28 cellular contexts compared by ENCODE assay signal in the genomic region with DNA sequence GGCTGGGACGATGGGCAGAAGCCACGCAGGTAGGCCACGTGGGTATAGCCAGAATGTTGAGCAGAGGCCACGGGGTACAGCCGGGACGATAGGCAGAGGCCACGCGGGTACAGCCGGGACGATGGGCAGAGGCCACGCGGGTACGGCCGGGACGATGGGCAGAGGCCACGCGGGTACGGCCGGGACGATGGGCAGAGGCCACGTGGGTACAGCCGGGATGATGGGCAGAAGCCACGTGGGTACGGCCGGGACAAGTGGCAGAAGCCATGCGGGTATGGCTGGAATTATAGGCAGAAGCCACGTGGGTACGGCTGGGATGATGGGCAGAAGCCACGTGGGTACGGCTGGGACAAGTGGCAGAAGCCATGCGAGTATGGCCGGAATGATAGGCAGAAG.
"Had no signal": no experiment of that assay in that cellular context is flagged by ENCODE, and none has a peak within 500 bp of the region (broad histone marks: within the 10 kb centered on the region; RNA-seq: fewer than 3 reads in every experiment).

No MANE protein-coding gene starts in this region.

- H3K9ac ChIP-seq: KMS-11, SK-N-SH had no signal

- DNase-seq: activated CD4-positive, alpha-beta T cell treated with anti-CD3 and anti-CD28 coated beads, Interleukin-2, amount 10 ng/mL, durations not matched to agents 24 days and 14 days; activated CD4-positive, alpha-beta T cell treated with anti-CD3 and anti-CD28 coated beads, Interleukin-2, amount 50 U/mL, for 4 hours; activated CD8-positive, alpha-beta T cell treated with anti-CD3 and anti-CD28 coated beads for 36 hours; activated gamma-delta T cell; activated naive CD4-positive, alpha-beta T cell treated with Interleukin-2 at 50 U/mL for 16 hours; activated naive CD8-positive, alpha-beta T cell treated with anti-CD3 and anti-CD28 coated beads, Interleukin-2, amount 10 ng/mL, durations not matched to agents 7 days and 5 days; activated T-cell treated with anti-CD3 and anti-CD28 coated beads, Interleukin-2, amount 50 U/mL, for 1 hour; body of pancreas; central memory CD4-positive, alpha-beta T cell; MM.1S; MV-4-11; NCI-H1694 treated with DMSO at 0.1 percent for 48 hours; NCI-H2171; NCI-H510A; NCI-H526; NCI-H748 treated with DMSO at 0.1 percent for 48 hours; NK-92 treated with Interleukin-12 subunit alpha and Interleukin-12 subunit beta, amount 100 ng/mL, for 24 hours; PC-3; Peyer's patch; RPMI8226; SHP77 treated with DMSO at 0.1 percent for 48 hours; SK-N-SH had no signal

- H3K27me3 Mint-ChIP-seq: activated CD4-positive, alpha-beta T cell treated with anti-CD3 and anti-CD28 coated beads, Interleukin-2, amount 10 ng/mL, durations not matched to agents 24 days and 14 days; activated CD8-positive, alpha-beta T cell treated with anti-CD3 and anti-CD28 coated beads for 36 hours; activated naive CD4-positive, alpha-beta T cell treated with anti-CD3 and anti-CD28 coated beads, Interleukin-2, amount 50 U/mL, for 24 hours; activated naive CD8-positive, alpha-beta T cell treated with anti-CD3 and anti-CD28 coated beads, Interleukin-2, amount 10 ng/mL, durations not matched to agents 7 days and 5 days had no signal

- H3K36me3 Mint-ChIP-seq: activated naive CD4-positive, alpha-beta T cell treated with anti-CD3 and anti-CD28 coated beads, Interleukin-2, amount 50 U/mL, for 24 hours; activated naive CD8-positive, alpha-beta T cell treated with anti-CD3 and anti-CD28 coated beads, Interleukin-2, amount 10 ng/mL, durations not matched to agents 7 days and 5 days had no signal

- H3K27me3 ChIP-seq: body of pancreas, Peyer's patch, SJSA1 had no signal

- H3K4me3 Mint-ChIP-seq: activated CD4-positive, alpha-beta T cell treated with anti-CD3 and anti-CD28 coated beads, Interleukin-2, amount 10 ng/mL, durations not matched to agents 24 days and 14 days; activated CD8-positive, alpha-beta T cell treated with anti-CD3 and anti-CD28 coated beads for 36 hours; activated naive CD4-positive, alpha-beta T cell treated with anti-CD3 and anti-CD28 coated beads, Interleukin-2, amount 50 U/mL, for 24 hours; activated naive CD8-positive, alpha-beta T cell treated with anti-CD3 and anti-CD28 coated beads, Interleukin-2, amount 10 ng/mL, durations not matched to agents 7 days and 5 days; T-helper 1 cell treated with Interleukin-12 subunit alpha and Interleukin-12 subunit beta and Interleukin-4 antibody, amounts not matched to agents 30 μg/mL and 1 μg/mL, for 36 hours; T-helper 2 cell treated with Interferon-gamma antibody and Interleukin-4, amounts not matched to agents 5 μg/mL and 100 μg/mL, for 36 hours had no signal

- H3K9me3 Mint-ChIP-seq: activated CD4-positive, alpha-beta T cell treated with anti-CD3 and anti-CD28 coated beads, Interleukin-2, amount 10 ng/mL, durations not matched to agents 24 days and 14 days; activated CD8-positive, alpha-beta T cell treated with anti-CD3 and anti-CD28 coated beads for 36 hours; activated naive CD4-positive, alpha-beta T cell treated with anti-CD3 and anti-CD28 coated beads, Interleukin-2, amount 50 U/mL, for 24 hours; activated naive CD8-positive, alpha-beta T cell treated with anti-CD3 and anti-CD28 coated beads, Interleukin-2, amount 10 ng/mL, durations not matched to agents 7 days and 5 days; activated T-helper 2 cell treated with anti-CD3 and anti-CD28 coated beads, Interferon-gamma antibody, Interleukin-2, Interleukin-4, amounts not matched to agents 10 μg/mL and 5 μg/mL and 100 μg/mL, durations not matched to agents 14 hours and 24 hours and 36 hours; T-helper 1 cell treated with Interleukin-12 subunit alpha and Interleukin-12 subunit beta and Interleukin-4 antibody, amounts not matched to agents 30 μg/mL and 1 μg/mL, for 36 hours; T-helper 2 cell treated with Interferon-gamma antibody and Interleukin-4, amounts not matched to agents 5 μg/mL and 100 μg/mL, for 36 hours had no signal

- ATAC-seq: activated CD8-positive, alpha-beta T cell treated with anti-CD3 and anti-CD28 coated beads for 36 hours; body of pancreas; PC-3 had no signal

- H3K27ac Mint-ChIP-seq: activated CD4-positive, alpha-beta T cell treated with anti-CD3 and anti-CD28 coated beads, Interleukin-2, amount 10 ng/mL, durations not matched to agents 24 days and 14 days; activated CD8-positive, alpha-beta T cell treated with anti-CD3 and anti-CD28 coated beads for 36 hours; activated naive CD4-positive, alpha-beta T cell treated with anti-CD3 and anti-CD28 coated beads, Interleukin-2, amount 50 U/mL, for 24 hours; activated naive CD8-positive, alpha-beta T cell treated with anti-CD3 and anti-CD28 coated beads, Interleukin-2, amount 10 ng/mL, durations not matched to agents 7 days and 5 days; activated T-helper 2 cell treated with anti-CD3 and anti-CD28 coated beads, Interferon-gamma antibody, Interleukin-2, Interleukin-4, amounts not matched to agents 10 μg/mL and 5 μg/mL and 100 μg/mL, durations not matched to agents 14 hours and 24 hours and 36 hours; T-helper 1 cell treated with Interleukin-12 subunit alpha and Interleukin-12 subunit beta and Interleukin-4 antibody, amounts not matched to agents 30 μg/mL and 1 μg/mL, for 36 hours; T-helper 2 cell treated with Interferon-gamma antibody and Interleukin-4, amounts not matched to agents 5 μg/mL and 100 μg/mL, for 36 hours had no signal

- H3K4me3 ChIP-seq: body of pancreas, Peyer's patch, SJSA1 had no signal

- H3K36me3 ChIP-seq: Peyer's patch, SJSA1 had no signal

- H3K27ac ChIP-seq: body of pancreas, KMS-11, Peyer's patch, SJSA1 had no signal

- H3K4me2 ChIP-seq: KMS-11, SK-N-SH had no signal

- H3K4me1 ChIP-seq: body of pancreas, Peyer's patch had no signal

- H3K9me3 ChIP-seq: body of pancreas, Peyer's patch, SJSA1, SK-N-SH had no signal

- H3K4me1 Mint-ChIP-seq: activated CD4-positive, alpha-beta T cell treated with anti-CD3 and anti-CD28 coated beads, Interleukin-2, amount 10 ng/mL, durations not matched to agents 24 days and 14 days; activated naive CD4-positive, alpha-beta T cell treated with anti-CD3 and anti-CD28 coated beads, Interleukin-2, amount 50 U/mL, for 24 hours; activated naive CD8-positive, alpha-beta T cell treated with anti-CD3 and anti-CD28 coated beads, Interleukin-2, amount 10 ng/mL, durations not matched to agents 7 days and 5 days had no signal
